Comparison of ENCODE assay signal across 22 cellular contexts in genomic region chr10:111836586-111836985, GRCh38.
"Had no signal": no experiment of that assay in that cellular context is flagged by ENCODE, and none has a peak within 500 bp of the region (broad histone marks: within the 10 kb centered on the region; RNA-seq: fewer than 3 reads in every experiment).

No MANE protein-coding gene starts in this region.

- H3K4me3 ChIP-seq: coronary artery, neural progenitor cell, ovary, suprapubic skin had no signal

- H2AFZ ChIP-seq: neural progenitor cell had no signal

- H3K9ac ChIP-seq: neural progenitor cell, SK-N-SH had no signal

- H3K27me3 ChIP-seq: brain microvascular endothelial cell, neural progenitor cell, ovary, suprapubic skin had no signal

- H3K36me3 ChIP-seq: brain microvascular endothelial cell, neural progenitor cell, ovary, suprapubic skin had no signal

- H3K4me2 ChIP-seq: neural progenitor cell, SK-N-SH had no signal

- H3K27ac ChIP-seq: brain microvascular endothelial cell, coronary artery, neural progenitor cell, ovary, suprapubic skin had no signal

- H3K9me3 ChIP-seq: ovary, SK-N-SH, suprapubic skin had no signal

- DNase-seq: activated B cell treated with CpG ODN at 0.5 μM for 24 hours; activated CD4-positive, alpha-beta memory T cell treated with anti-CD3 and anti-CD28 coated beads for 36 hours; activated CD4-positive, alpha-beta T cell treated with anti-CD3 and anti-CD28 coated beads for 4 hours; activated naive CD4-positive, alpha-beta T cell; activated naive CD8-positive, alpha-beta T cell treated with anti-CD3 and anti-CD28 coated beads for 36 hours; activated T-cell treated with anti-CD3 and anti-CD28 coated beads for 4 hours; amniotic stem cell; brain microvascular endothelial cell; central memory CD4-positive, alpha-beta T cell; head of caudate nucleus; left ventricle myocardium superior; naive thymus-derived CD4-positive, alpha-beta T cell; ovary; SK-N-SH; stimulated activated CD4-positive, alpha-beta T cell treated with anti-CD3 and anti-CD28 coated beads, Interleukin-1b, Interleukin-23, amount 100 ng/mL, for 48 hours; stimulated activated CD8-positive, alpha-beta memory T cell treated with anti-CD3 and anti-CD28 coated beads, Interleukin-4, amount 100 ng/mL, for 48 hours; stimulated activated naive CD4-positive, alpha-beta T cell treated with Interleukin-2 at 50 U/mL for 16 hours; T-cell; trophoblast cell had no signal
